ENCODE assay signal across 1 cellular context in genomic region chr7:44967571-44968446, GRCh38.
TF ChIP-seq lines count a peak whose summit lies in the region.

No MANE protein-coding gene starts in this region.

TF ChIP-seq in HepG2, 621 proteins besides CTCF, POLR2A, EP300 and RAD21 (continued from another document):
- TF ChIP-seq IKZF5 (CRISPR knock-in tag; IDR thresholded peaks at IDR 0.05), result peak; percentile 27; the same call in 1 of the 2 replicates
- TF ChIP-seq ZNF687 (CRISPR knock-in tag; IDR thresholded peaks at IDR 0.05), result peak; percentile 91
- TF ChIP-seq ELF1 (CRISPR knock-in tag; IDR thresholded peaks at IDR 0.05), result no peak
- no peak for TF ChIP-seq ZNF841 (CRISPR knock-in tag; IDR thresholded peaks at IDR 0.05; ENCODE audit: borderline replicate concordance)
- TF ChIP-seq THAP11 (CRISPR knock-in tag; IDR thresholded peaks at IDR 0.05), result 0 out of 2 replicates have a peak, but pooled peaks have one; percentile 32
- peak; percentile 63 for TF ChIP-seq ZNF777 (CRISPR knock-in tag; IDR thresholded peaks at IDR 0.05)
- TF ChIP-seq CREB3 (CRISPR knock-in tag; IDR thresholded peaks at IDR 0.05), result no peak
- no peak for TF ChIP-seq ZBTB7A (CRISPR knock-in tag; IDR thresholded peaks at IDR 0.05)
- no peak for TF ChIP-seq CENPT (CRISPR knock-in tag; IDR thresholded peaks at IDR 0.05; ENCODE audit: low read depth)
- TF ChIP-seq ISL2 (CRISPR knock-in tag; IDR thresholded peaks at IDR 0.05), result 0 out of 2 replicates have a peak, but pooled peaks have one; percentile 26
- TF ChIP-seq ZNF619 (CRISPR knock-in tag; IDR thresholded peaks at IDR 0.05), result 0 out of 2 replicates have a peak, but pooled peaks have one; percentile 33
- peak; percentile 55; the same call in 1 of the 2 replicates for TF ChIP-seq HDAC2 (CRISPR knock-in tag; IDR thresholded peaks at IDR 0.05)
- TF ChIP-seq ZNF383 (CRISPR knock-in tag; IDR thresholded peaks at IDR 0.05; ENCODE audit: borderline replicate concordance), result no peak
- TF ChIP-seq, protein P1, sequence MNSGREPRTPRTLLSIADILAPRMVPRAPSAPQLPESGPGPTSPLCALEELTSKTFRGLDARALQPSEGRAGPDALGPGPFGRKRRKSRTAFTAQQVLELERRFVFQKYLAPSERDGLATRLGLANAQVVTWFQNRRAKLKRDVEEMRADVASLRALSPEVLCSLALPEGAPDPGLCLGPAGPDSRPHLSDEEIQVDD (CRISPR knock-in tag; IDR thresholded peaks at IDR 0.05; ENCODE audit: borderline replicate concordance), result no peak
- TF ChIP-seq ZNF234 (CRISPR knock-in tag; conservative IDR thresholded peaks at IDR 0.05), result 0 out of 2 replicates have a peak, but pooled peaks have one; percentile 66
- peak; percentile 90 for TF ChIP-seq STAG1 (CRISPR knock-in tag; IDR thresholded peaks at IDR 0.05)
- TF ChIP-seq ZNF44 (CRISPR knock-in tag; IDR thresholded peaks at IDR 0.05), result 0 out of 2 replicates have a peak, but pooled peaks have one; percentile 44
- TF ChIP-seq, protein P2, sequence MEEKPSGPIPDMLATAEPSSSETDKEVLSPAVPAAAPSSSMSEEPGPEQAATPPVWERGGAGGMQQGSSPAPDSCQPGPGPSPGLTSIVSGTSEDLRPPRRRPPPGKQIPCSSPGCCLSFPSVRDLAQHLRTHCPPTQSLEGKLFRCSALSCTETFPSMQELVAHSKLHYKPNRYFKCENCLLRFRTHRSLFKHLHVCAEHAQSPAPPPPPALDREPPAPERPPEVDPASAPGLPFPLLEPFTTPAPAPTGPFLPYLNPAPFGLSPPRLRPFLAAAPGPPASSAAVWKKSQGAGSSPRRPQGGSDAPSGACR (CRISPR knock-in tag; IDR thresholded peaks at IDR 0.05), result no peak
- TF ChIP-seq ZFP36 (IDR thresholded peaks at IDR 0.05; ENCODE audit: borderline replicate concordance, low read depth, low read length, partially characterized antibody), result peak; percentile 55
- no peak for TF ChIP-seq SP1 (IDR thresholded peaks at IDR 0.05)
- TF ChIP-seq SP1 (CRISPR knock-in tag; IDR thresholded peaks at IDR 0.05), result no peak
- TF ChIP-seq, protein P3, sequence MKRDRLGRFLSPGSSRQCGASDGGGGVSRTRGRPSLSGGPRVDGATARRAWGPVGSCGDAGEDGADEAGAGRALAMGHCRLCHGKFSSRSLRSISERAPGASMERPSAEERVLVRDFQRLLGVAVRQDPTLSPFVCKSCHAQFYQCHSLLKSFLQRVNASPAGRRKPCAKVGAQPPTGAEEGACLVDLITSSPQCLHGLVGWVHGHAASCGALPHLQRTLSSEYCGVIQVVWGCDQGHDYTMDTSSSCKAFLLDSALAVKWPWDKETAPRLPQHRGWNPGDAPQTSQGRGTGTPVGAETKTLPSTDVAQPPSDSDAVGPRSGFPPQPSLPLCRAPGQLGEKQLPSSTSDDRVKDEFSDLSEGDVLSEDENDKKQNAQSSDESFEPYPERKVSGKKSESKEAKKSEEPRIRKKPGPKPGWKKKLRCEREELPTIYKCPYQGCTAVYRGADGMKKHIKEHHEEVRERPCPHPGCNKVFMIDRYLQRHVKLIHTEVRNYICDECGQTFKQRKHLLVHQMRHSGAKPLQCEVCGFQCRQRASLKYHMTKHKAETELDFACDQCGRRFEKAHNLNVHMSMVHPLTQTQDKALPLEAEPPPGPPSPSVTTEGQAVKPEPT (CRISPR knock-in tag; IDR thresholded peaks at IDR 0.05; ENCODE audit: low read depth), result no peak
